13 cellular contexts compared by ENCODE assay signal in the genomic region with DNA sequence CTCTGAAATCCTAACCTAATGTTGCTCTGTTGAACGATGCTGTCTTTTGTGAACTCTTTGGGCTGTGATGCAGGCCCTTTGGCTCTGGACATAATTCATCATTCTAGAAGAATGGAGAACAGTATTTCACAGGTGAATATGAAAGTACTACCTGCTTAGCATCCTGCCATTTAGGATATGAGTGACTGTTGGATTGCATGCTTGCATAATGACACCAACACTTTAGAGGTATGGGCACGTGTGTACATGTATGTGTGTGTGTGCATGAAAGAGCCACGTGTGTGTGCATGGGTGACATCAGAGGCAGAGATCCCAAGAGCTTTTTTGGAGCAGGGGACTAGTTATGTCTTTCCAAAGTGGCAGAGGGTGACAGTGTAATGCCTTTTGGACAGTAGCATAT.
A peak's percentile ranks its signal among the peaks of the same experiment; 100 is the strongest.
DNase-seq lines count a peak whose midpoint lies in the region; ATAC-seq and TF ChIP-seq lines count a peak whose summit lies in the region.
"Had no signal": no experiment of that assay in that cellular context is flagged by ENCODE, and none has a peak within 500 bp of the region (broad histone marks: within the 10 kb centered on the region; RNA-seq: fewer than 3 reads in every experiment).

No MANE protein-coding gene starts in this region.

- H3K4me2 ChIP-seq in HCT116 (ENCODE audit: low read length) = peak overlapping the region; percentile 71
- H3K4me2 ChIP-seq in smooth muscle cell = no peak overlapping the region
- H3K4me2 ChIP-seq: BLaER1 treated with 17β-estradiol and CSF1 and Interleukin-3, amounts not matched to agents 10 nM and 100 nM; GM23338 had no signal

- POLR2A ChIA-PET in HCT116 (lab: Charles Lee) = interaction anchor here (1.2 kb wide), 1 partner anchor 54 kb away, joined by 3 read pairs; no protein-coding TSS in a partner anchor

- H3K9ac ChIP-seq in HCT116 (ENCODE audit: low read length) = no peak overlapping the region
- H3K9ac ChIP-seq in smooth muscle cell (ENCODE audit: low read depth) = no peak overlapping the region
- H3K9ac ChIP-seq: BLaER1 treated with 17β-estradiol and CSF1 and Interleukin-3, amounts not matched to agents 10 nM and 100 nM had no signal

- H3K4me3 ChIP-seq in HCT116 (replicated peaks in 1 of 2; ENCODE audit: low read depth in 1 of 2, low read length in 2 of 2) = peak overlapping the region in 1 of 2 experiments; percentile 12; a peak in 1 of 4 replicates
- no peak overlapping the region for H3K4me3 ChIP-seq in RWPE2 (ENCODE audit: severe bottlenecking)
- no peak overlapping the region for H3K4me3 ChIP-seq in smooth muscle cell
- H3K4me3 ChIP-seq in brain microvascular endothelial cell (ENCODE audit: low read depth, low read length) = no peak overlapping the region
- H3K4me3 ChIP-seq: BLaER1 treated with 17β-estradiol and CSF1 and Interleukin-3, amounts not matched to agents 10 nM and 100 nM; GM23338 had no signal

- no peaks in the 10 kb centered on the region for H3F3A ChIP-seq in smooth muscle cell (ENCODE audit: low read depth)

- intact Hi-C loops in HCT116 (cut with micrococcal nuclease) = no loop called here

- no peak for TF ChIP-seq RAD21 in HCT116 (IDR thresholded peaks at IDR 0.05; ENCODE audit: low read depth)

- RAD21 ChIA-PET in HCT116 (lab: Charles Lee; ENCODE audit: low non-redundant PET in 1 of 2, low total read pairs in 2 of 2, uncharacterized antibody in 2 of 2, unreplicated experiment in 2 of 2) = no interaction called here

- peaks cover 62 to 66% of the 10 kb centered on the region in 2 experiments for H3K4me1 ChIP-seq in HCT116 (ENCODE audit: control insufficient read depth in 1 of 2, insufficient read depth in 2 of 2, low read length in 2 of 2)
- peaks cover 43% of the 10 kb centered on the region for H3K4me1 ChIP-seq in RWPE2 (ENCODE audit: insufficient read depth, poor library complexity, severe bottlenecking)
- H3K4me1 ChIP-seq in foreskin keratinocyte = peaks cover 15% of the 10 kb centered on the region
- peaks cover 4% of the 10 kb centered on the region for H3K4me1 ChIP-seq in smooth muscle cell (ENCODE audit: low read depth)
- H3K4me1 ChIP-seq: BLaER1 treated with 17β-estradiol and CSF1 and Interleukin-3, amounts not matched to agents 10 nM and 100 nM had no signal

- H3K9me3 ChIP-seq in HCT116 (ENCODE audit: control insufficient read depth in 1 of 2, insufficient read depth in 1 of 2, low read depth in 1 of 2, low read length in 2 of 2) (no peaks in the 10 kb centered on the region), RWPE2 (ENCODE audit: severe bottlenecking) (no peaks in the 10 kb centered on the region), smooth muscle cell (replicated peaks; ENCODE audit: low read depth) (no peaks in the 10 kb centered on the region)
- H3K9me3 ChIP-seq: BLaER1 treated with 17β-estradiol and CSF1 and Interleukin-3, amounts not matched to agents 10 nM and 100 nM had no signal

- H3K27me3 ChIP-seq in HCT116 (ENCODE audit: insufficient read depth, low read length) = no peaks in the 10 kb centered on the region
- no peaks in the 10 kb centered on the region for H3K27me3 ChIP-seq in RWPE2 (ENCODE audit: insufficient read depth, poor library complexity, severe bottlenecking)
- H3K27me3 ChIP-seq in foreskin keratinocyte = no peaks in the 10 kb centered on the region
- H3K27me3 ChIP-seq in smooth muscle cell (ENCODE audit: low read depth) = no peaks in the 10 kb centered on the region
- no peaks in the 10 kb centered on the region for H3K27me3 ChIP-seq in brain microvascular endothelial cell (replicated peaks)
- H3K27me3 ChIP-seq: BLaER1 treated with 17β-estradiol and CSF1 and Interleukin-3, amounts not matched to agents 10 nM and 100 nM had no signal

- no TSS peak for BruUV-seq in HCT116 (replicated peaks; lab: Mats Ljungman, UMichigan)

- H3K36me3 ChIP-seq in HCT116 (ENCODE audit: control insufficient read depth in 1 of 2, insufficient read depth in 2 of 2, low read length in 2 of 2) = no peaks in the 10 kb centered on the region
- no peaks in the 10 kb centered on the region for H3K36me3 ChIP-seq in RWPE2 (ENCODE audit: low read depth)
- no peaks in the 10 kb centered on the region for H3K36me3 ChIP-seq in smooth muscle cell (ENCODE audit: low read depth)
- no peaks in the 10 kb centered on the region for H3K36me3 ChIP-seq in brain microvascular endothelial cell (replicated peaks)
- H3K36me3 ChIP-seq: BLaER1 treated with 17β-estradiol and CSF1 and Interleukin-3, amounts not matched to agents 10 nM and 100 nM had no signal

- H3K9me2 ChIP-seq in HCT116 (ENCODE audit: insufficient read depth) = no peaks in the 10 kb centered on the region

- 96% methylated on average over 3 of the region's 3 CpGs for WGBS in smooth muscle cell (ENCODE audit: low lambda C conversion rate)

- in situ Hi-C loops in brain microvascular endothelial cell (cut with HindIII; ENCODE audit: low pct_ligation_motif_present, low sequenced_read_pairs) = loop anchor here (25.0 kb wide), 1 partner anchor 365 kb away; no protein-coding TSS in a partner anchor

- H2AFZ ChIP-seq in HCT116 (ENCODE audit: low read depth, low read length, poor library complexity, severe bottlenecking) (peak overlapping the region; percentile 83), smooth muscle cell (ENCODE audit: low read depth) (no peak overlapping the region)
- H2AFZ ChIP-seq: GM23338 had no signal

- H3K27ac ChIP-seq in HCT116 (ENCODE audit: low read depth, low read length) (peak overlapping the region; percentile 60), RWPE2 (ENCODE audit: poor library complexity, severe bottlenecking) (peak overlapping the region; percentile 64), foreskin keratinocyte (peak overlapping the region; percentile 83), smooth muscle cell (ENCODE audit: low read depth) (peak overlapping the region; percentile 68), brain microvascular endothelial cell (no peak overlapping the region)
- H3K27ac ChIP-seq: BLaER1 treated with 17β-estradiol and CSF1 and Interleukin-3, amounts not matched to agents 10 nM and 100 nM had no signal

- CTCF ChIA-PET in HCT116 (lab: Charles Lee) = interaction anchor here (1.9 to 2.2 kb wide), 3 partner anchors 10 to 369 kb away, joined by 9 to 12 read pairs (median 11); no protein-coding TSS in a partner anchor

- ATAC-seq in HCT116 (no peak), RWPE2 (ENCODE audit: low read depth) (no peak), foreskin keratinocyte (peak; percentile 32)
- ATAC-seq: CD8-positive, alpha-beta T cell; GM23338 had no signal

- TF ChIP-seq POLR2A in HCT116 (IDR thresholded peaks at IDR 0.05; ENCODE audit: borderline replicate concordance, extremely low read depth, insufficient read depth, insufficient read length) = no peak

- no peak for TF ChIP-seq CTCF in HCT116 (IDR thresholded peaks at IDR 0.05 in 2 of 3, conservative IDR thresholded peaks at IDR 0.05 in 1 of 3; ENCODE audit: borderline replicate concordance in 1 of 3, insufficient read depth in 1 of 3, low read depth in 2 of 3, low read length in 2 of 3)
- no peak for TF ChIP-seq CTCF in RWPE2 (IDR thresholded peaks at IDR 0.05; ENCODE audit: poor library complexity, severe bottlenecking)
- TF ChIP-seq CTCF in foreskin keratinocyte (conservative IDR thresholded peaks at IDR 0.05) = no peak
- TF ChIP-seq CTCF in smooth muscle cell (IDR thresholded peaks at IDR 0.05; ENCODE audit: borderline replicate concordance, insufficient read depth, poor library complexity, severe bottlenecking) = no peak
- no peak for TF ChIP-seq CTCF in brain microvascular endothelial cell (IDR thresholded peaks at IDR 0.05; ENCODE audit: low read depth, low read length, missing control alignments)

- no peaks in the 10 kb centered on the region for H3K79me2 ChIP-seq in HCT116 (ENCODE audit: insufficient read depth, low read length)
- no peaks in the 10 kb centered on the region for H3K79me2 ChIP-seq in smooth muscle cell (ENCODE audit: low read depth)

- no peaks in the 10 kb centered on the region for H4K20me1 ChIP-seq in HCT116 (ENCODE audit: insufficient read depth)
- H4K20me1 ChIP-seq in smooth muscle cell (ENCODE audit: low read depth) = no peaks in the 10 kb centered on the region
- H4K20me1 ChIP-seq: BLaER1 treated with 17β-estradiol and CSF1 and Interleukin-3, amounts not matched to agents 10 nM and 100 nM had no signal

- no peak for DNase-seq in HCT116 (ENCODE audit: low read depth, low spot score)
- no peak for DNase-seq in RWPE2 (ENCODE audit: low spot score)
- peak; percentile 49 to 69 for DNase-seq in foreskin keratinocyte
- no peak for DNase-seq in smooth muscle cell (lab: John Stamatoyannopoulos, UW; ENCODE audit: unreplicated experiment)
- DNase-seq in brain microvascular endothelial cell = no peak
- DNase-seq in NCI-H1105 treated with DMSO at 0.1 percent for 48 hours (lab: John Stamatoyannopoulos, UW) = no peak
- DNase-seq: Calu3; CD8-positive, alpha-beta T cell; DMS79 treated with DMSO at 0.1 percent for 48 hours; GF-D8; HCEC 1CT had no signal

TF ChIP-seq in HCT116, 20 proteins besides CTCF, POLR2A, EP300 and RAD21:
- TF ChIP-seq, protein P1, sequence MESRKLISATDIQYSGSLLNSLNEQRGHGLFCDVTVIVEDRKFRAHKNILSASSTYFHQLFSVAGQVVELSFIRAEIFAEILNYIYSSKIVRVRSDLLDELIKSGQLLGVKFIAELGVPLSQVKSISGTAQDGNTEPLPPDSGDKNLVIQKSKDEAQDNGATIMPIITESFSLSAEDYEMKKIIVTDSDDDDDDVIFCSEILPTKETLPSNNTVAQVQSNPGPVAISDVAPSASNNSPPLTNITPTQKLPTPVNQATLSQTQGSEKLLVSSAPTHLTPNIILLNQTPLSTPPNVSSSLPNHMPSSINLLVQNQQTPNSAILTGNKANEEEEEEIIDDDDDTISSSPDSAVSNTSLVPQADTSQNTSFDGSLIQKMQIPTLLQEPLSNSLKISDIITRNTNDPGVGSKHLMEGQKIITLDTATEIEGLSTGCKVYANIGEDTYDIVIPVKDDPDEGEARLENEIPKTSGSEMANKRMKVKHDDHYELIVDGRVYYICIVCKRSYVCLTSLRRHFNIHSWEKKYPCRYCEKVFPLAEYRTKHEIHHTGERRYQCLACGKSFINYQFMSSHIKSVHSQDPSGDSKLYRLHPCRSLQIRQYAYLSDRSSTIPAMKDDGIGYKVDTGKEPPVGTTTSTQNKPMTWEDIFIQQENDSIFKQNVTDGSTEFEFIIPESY (IDR thresholded peaks at IDR 0.05; ENCODE audit: extremely low read depth, insufficient replicate concordance, low read length) = no peak
- TF ChIP-seq EZH2 (IDR thresholded peaks at IDR 0.05) = no peak
- no peak for TF ChIP-seq ZFX (IDR thresholded peaks at IDR 0.05)
- no peak for TF ChIP-seq YY1 (IDR thresholded peaks at IDR 0.05; ENCODE audit: extremely low read depth, insufficient replicate concordance, low read depth, low read length)
- no peak for TF ChIP-seq EZH2phosphoT487 (IDR thresholded peaks at IDR 0.05; ENCODE audit: borderline replicate concordance)
- TF ChIP-seq JUND (IDR thresholded peaks at IDR 0.05) = no peak
- TF ChIP-seq SIN3A (IDR thresholded peaks at IDR 0.05; ENCODE audit: low read depth) = no peak
- TF ChIP-seq CEBPB (IDR thresholded peaks at IDR 0.05; ENCODE audit: low read depth) = no peak

Comparison
In these comparisons a context has a peak if more than half of its experiments do, and no peak if none do; other contexts are left out.
1. DNase-seq: peak in foreskin keratinocyte (2 of 2); none in HCT116 (single experiment), RWPE2 (single experiment), smooth muscle cell (single experiment), brain microvascular endothelial cell (single experiment) and NCI-H1105 treated with DMSO at 0.1 percent for 48 hours (single experiment).